ENCODE assay signal across 8 cellular contexts in the genomic region with DNA sequence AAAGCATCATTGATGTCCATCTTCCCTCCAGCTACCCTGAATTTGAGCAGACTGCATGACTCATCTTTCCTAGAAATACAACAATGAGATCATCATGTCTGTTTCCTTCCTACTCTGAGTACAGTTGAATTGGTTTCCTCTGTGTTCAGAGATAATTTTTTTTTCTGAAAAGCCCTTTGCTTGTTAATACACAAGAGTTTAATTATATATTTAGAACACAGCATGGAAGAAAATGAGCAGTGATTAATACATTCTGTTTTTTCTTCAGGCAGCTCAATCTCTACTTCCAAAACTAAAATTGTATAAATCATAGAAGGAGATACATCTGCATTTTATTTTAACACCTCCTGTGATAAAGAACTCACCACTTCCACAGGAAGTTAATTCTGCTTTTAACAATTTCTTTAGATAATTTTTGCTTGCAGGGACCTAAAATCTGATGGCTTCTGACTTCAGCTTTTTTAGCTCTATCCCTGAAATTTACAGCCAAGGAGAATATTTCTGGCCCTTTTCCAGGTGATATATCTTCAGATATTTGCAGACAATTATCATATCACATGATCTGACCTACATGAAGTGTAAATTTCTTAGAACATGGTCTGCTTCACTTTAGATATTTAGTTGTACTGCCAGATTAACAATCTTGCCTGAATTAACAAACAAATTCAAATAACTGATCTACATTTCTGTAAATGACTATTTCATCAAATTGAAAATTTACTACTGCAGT.
DNase-seq lines count a peak whose midpoint lies in the region; ATAC-seq and TF ChIP-seq lines count a peak whose summit lies in the region.

No MANE protein-coding gene starts in this region.

- no peak for TF ChIP-seq CTCF in fibroblast of the aortic adventitia (IDR thresholded peaks at IDR 0.05; ENCODE audit: insufficient read depth, low read length)

- peaks cover 46% of the 10 kb centered on the region for H3K27me3 Mint-ChIP-seq in activated T-cell treated with anti-CD3 and anti-CD28 coated beads, Interleukin-2, amount 50 U/mL, for 72 hours (ENCODE audit: low read depth)
- H3K27me3 Mint-ChIP-seq in stimulated activated naive CD8-positive, alpha-beta T cell treated with anti-CD3 and anti-CD28 coated beads, Interleukin-15, amount 100 ng/mL, for 72 hours = peaks cover 58% of the 10 kb centered on the region

- H3K4me3 Mint-ChIP-seq in activated T-cell treated with anti-CD3 and anti-CD28 coated beads, Interleukin-2, amount 50 U/mL, for 72 hours = peak overlapping the region; percentile 2 to 12
- peak overlapping the region in 1 of 2 donors; percentile 15 for H3K4me3 Mint-ChIP-seq in stimulated activated naive CD8-positive, alpha-beta T cell treated with anti-CD3 and anti-CD28 coated beads, Interleukin-15, amount 100 ng/mL, for 72 hours

- DNase-seq in activated T-cell treated with anti-CD3 and anti-CD28 coated beads, Interleukin-2, amount 50 U/mL, for 72 hours = no peak
- no peak for DNase-seq in activated T-cell treated with anti-CD3 and anti-CD28 coated beads, Interleukin-2, amount 50 U/mL, for 48 hours
- DNase-seq in SK-MEL-5 (ENCODE audit: low read depth, low spot score) (peak; percentile 93), fibroblast of the aortic adventitia (ENCODE audit: low read depth) (peak; percentile 57), NCI-H1092 treated with DMSO at 0.1 percent for 48 hours (lab: John Stamatoyannopoulos, UW) (no peak)
- DNase-seq in stimulated activated naive CD8-positive, alpha-beta T cell treated with anti-CD3 and anti-CD28 coated beads, Interleukin-15, amount 100 ng/mL, for 72 hours = no peak
- DNase-seq in activated CD4-positive, alpha-beta T cell treated with anti-CD3 and anti-CD28 coated beads for 1 hour = no peak

- no peak overlapping the region for H3K4me3 ChIP-seq in fibroblast of the aortic adventitia (ENCODE audit: low read depth, low read length)

- ATAC-seq in activated T-cell treated with anti-CD3 and anti-CD28 coated beads, Interleukin-2, amount 50 U/mL, for 72 hours (replicated peaks in 1 of 2) = peak; percentile 79 to 87
- ATAC-seq in stimulated activated naive CD8-positive, alpha-beta T cell treated with anti-CD3 and anti-CD28 coated beads, Interleukin-15, amount 100 ng/mL, for 72 hours = peak; percentile 84
- no peak for ATAC-seq in GM19351 (IDR thresholded peaks at IDR 0.05; ENCODE audit: unreplicated experiment)

- H3K9me3 Mint-ChIP-seq in activated T-cell treated with anti-CD3 and anti-CD28 coated beads, Interleukin-2, amount 50 U/mL, for 72 hours = no peaks in the 10 kb centered on the region
- no peaks in the 10 kb centered on the region for H3K9me3 Mint-ChIP-seq in stimulated activated naive CD8-positive, alpha-beta T cell treated with anti-CD3 and anti-CD28 coated beads, Interleukin-15, amount 100 ng/mL, for 72 hours

- H3K27ac Mint-ChIP-seq in activated T-cell treated with anti-CD3 and anti-CD28 coated beads, Interleukin-2, amount 50 U/mL, for 72 hours = peak overlapping the region; percentile 30
- no peak overlapping the region for H3K27ac Mint-ChIP-seq in stimulated activated naive CD8-positive, alpha-beta T cell treated with anti-CD3 and anti-CD28 coated beads, Interleukin-15, amount 100 ng/mL, for 72 hours

- in situ Hi-C loops in SK-MEL-5 (cut with HindIII; ENCODE audit: low pct_unique_long_range_greater_than_20kb, low sequenced_read_pairs) = no loop called here

- peaks cover 17% of the 10 kb centered on the region for H3K4me1 Mint-ChIP-seq in activated T-cell treated with anti-CD3 and anti-CD28 coated beads, Interleukin-2, amount 50 U/mL, for 72 hours (ENCODE audit: low read depth)
- H3K4me1 Mint-ChIP-seq in stimulated activated naive CD8-positive, alpha-beta T cell treated with anti-CD3 and anti-CD28 coated beads, Interleukin-15, amount 100 ng/mL, for 72 hours = peaks cover 26% of the 10 kb centered on the region

- no peaks in the 10 kb centered on the region for H3K36me3 Mint-ChIP-seq in activated T-cell treated with anti-CD3 and anti-CD28 coated beads, Interleukin-2, amount 50 U/mL, for 72 hours (ENCODE audit: insufficient read depth in 2 of 2)

Comparison
In these comparisons a context has a peak if more than half of its experiments do, and no peak if none do; other contexts are left out.
1. DNase-seq: peak in SK-MEL-5 (single experiment) and fibroblast of the aortic adventitia (single experiment); none in activated T-cell treated with anti-CD3 and anti-CD28 coated beads, Interleukin-2, amount 50 U/mL, for 72 hours (0 of 2), activated T-cell treated with anti-CD3 and anti-CD28 coated beads, Interleukin-2, amount 50 U/mL, for 48 hours (0 of 2), stimulated activated naive CD8-positive, alpha-beta T cell treated with anti-CD3 and anti-CD28 coated beads, Interleukin-15, amount 100 ng/mL, for 72 hours (0 of 2), NCI-H1092 treated with DMSO at 0.1 percent for 48 hours (single experiment) and activated CD4-positive, alpha-beta T cell treated with anti-CD3 and anti-CD28 coated beads for 1 hour (single experiment).